21 cellular contexts compared by ENCODE assay signal in the genomic region with DNA sequence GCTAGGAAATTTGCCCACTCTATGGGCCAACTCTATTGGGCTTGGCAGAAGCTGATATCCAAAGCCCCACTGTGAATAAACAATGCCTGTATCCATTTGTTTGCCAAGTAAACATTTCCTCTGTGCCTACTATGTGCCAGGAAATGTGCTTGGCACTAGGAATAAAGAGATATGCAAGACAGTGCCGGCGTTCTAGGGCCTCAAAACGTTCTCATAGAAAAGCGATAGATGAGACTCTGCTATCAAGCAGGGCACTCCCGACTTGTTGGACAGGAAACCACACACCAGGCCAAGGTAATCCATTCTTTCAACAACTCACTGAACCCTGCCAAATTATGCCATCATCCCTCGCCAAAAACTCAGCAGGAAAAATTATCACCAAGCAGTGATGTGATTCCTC.
DNase-seq lines count a peak whose midpoint lies in the region; ATAC-seq and TF ChIP-seq lines count a peak whose summit lies in the region.
"Had no signal": no experiment of that assay in that cellular context is flagged by ENCODE, and none has a peak within 500 bp of the region (broad histone marks: within the 10 kb centered on the region; RNA-seq: fewer than 3 reads in every experiment).

No MANE protein-coding gene starts in this region.

- DNase-seq in COR-L47 (lab: John Stamatoyannopoulos, UW): peak; percentile 36
- DNase-seq in NCI-H1092 treated with DMSO at 0.1 percent for 48 hours (lab: John Stamatoyannopoulos, UW): peak; percentile 78
- DNase-seq in NCI-H69 (lab: John Stamatoyannopoulos, UW): peak; percentile 52
- peak; percentile 44 for DNase-seq in cerebellum (ENCODE audit: low spot score)
- DNase-seq in T-cell: no peak
- DNase-seq in CD8-positive, alpha-beta memory T cell: no peak
- no peak for DNase-seq in HEK293T (ENCODE audit: extremely low spot score)
- DNase-seq: Caco-2; CD4-positive, CD25-positive, alpha-beta regulatory T cell; GDM1; KBM-7; MM.1S; NCI-H1417 treated with DMSO at 0.1 percent for 48 hours; NCI-H1694 treated with DMSO at 0.1 percent for 48 hours; NCI-H526; SHP77; T-helper 1 cell had no signal

- H3K27me3 ChIP-seq in CD8-positive, alpha-beta memory T cell (ENCODE audit: insufficient read depth, low read length, poor library complexity, severe bottlenecking): no peaks in the 10 kb centered on the region

- no peak overlapping the region for H3K4me3 ChIP-seq in CD8-positive, alpha-beta memory T cell (ENCODE audit: low read length)
- H3K4me3 ChIP-seq: GM12878 had no signal

- H3K27ac ChIP-seq in CD8-positive, alpha-beta memory T cell (ENCODE audit: low read depth, low read length): no peak overlapping the region
- H3K27ac ChIP-seq: RWPE1 had no signal

- no peaks in the 10 kb centered on the region for H3K4me1 ChIP-seq in CD8-positive, alpha-beta memory T cell (ENCODE audit: insufficient read depth, low read length)
- H3K4me1 ChIP-seq: Caco-2 had no signal

- CTCF ChIA-PET in T-cell (lab: Charles Lee): no interaction called here
- CTCF ChIA-PET in CD8-positive, alpha-beta memory T cell (lab: Charles Lee): no interaction called here
- CTCF ChIA-PET in HEK293T (lab: Yijun Ruan, JAX): no interaction called here

- POLR2A ChIA-PET in T-cell (lab: Charles Lee): no interaction called here
- POLR2A ChIA-PET in CD8-positive, alpha-beta memory T cell (lab: Charles Lee): no interaction called here
- POLR2A ChIA-PET in HEK293T (lab: Yijun Ruan, JAX): no interaction called here

- H3K36me3 Mint-ChIP-seq in T-cell: no peaks in the 10 kb centered on the region
- no peaks in the 10 kb centered on the region for H3K36me3 Mint-ChIP-seq in stimulated activated memory B cell treated with anti-CD40 and anti-IgM and Interleukin-4, amounts not matched to agents 10 μg/mL and 1 μg/mL and 100 μg/mL, for 72 hours
- no peaks in the 10 kb centered on the region for H3K36me3 Mint-ChIP-seq in CD8-positive, alpha-beta memory T cell
- H3K36me3 Mint-ChIP-seq: CD4-positive, CD25-positive, alpha-beta regulatory T cell had no signal

- no peaks in the 10 kb centered on the region for H3K9me3 ChIP-seq in CD8-positive, alpha-beta memory T cell (ENCODE audit: low read length)
- H3K9me3 ChIP-seq: Caco-2 had no signal

- peaks cover 0 to 4% (median 0%) of the 10 kb centered on the region in 3 donors for H3K9me3 Mint-ChIP-seq in T-cell
- peaks cover 3% of the 10 kb centered on the region for H3K9me3 Mint-ChIP-seq in stimulated activated memory B cell treated with anti-CD40 and anti-IgM and Interleukin-4, amounts not matched to agents 10 μg/mL and 1 μg/mL and 100 μg/mL, for 72 hours
- peaks cover 0 to 2% (median 0%) of the 10 kb centered on the region in 5 donors for H3K9me3 Mint-ChIP-seq in CD8-positive, alpha-beta memory T cell

- peaks cover 0 to 11% of the 10 kb centered on the region in 2 donors for H3K27me3 Mint-ChIP-seq in T-cell
- peaks cover 24% of the 10 kb centered on the region for H3K27me3 Mint-ChIP-seq in stimulated activated memory B cell treated with anti-CD40 and anti-IgM and Interleukin-4, amounts not matched to agents 10 μg/mL and 1 μg/mL and 100 μg/mL, for 72 hours
- H3K27me3 Mint-ChIP-seq in CD8-positive, alpha-beta memory T cell: peaks cover 0 to 14% of the 10 kb centered on the region in 2 donors

- no peaks in the 10 kb centered on the region for H3K36me3 ChIP-seq in CD8-positive, alpha-beta memory T cell (ENCODE audit: insufficient read depth, low read length)

- H3K4me1 Mint-ChIP-seq in T-cell: no peaks in the 10 kb centered on the region
- H3K4me1 Mint-ChIP-seq in stimulated activated memory B cell treated with anti-CD40 and anti-IgM and Interleukin-4, amounts not matched to agents 10 μg/mL and 1 μg/mL and 100 μg/mL, for 72 hours: no peaks in the 10 kb centered on the region
- H3K4me1 Mint-ChIP-seq in CD8-positive, alpha-beta memory T cell: no peaks in the 10 kb centered on the region
- H3K4me1 Mint-ChIP-seq: CD4-positive, CD25-positive, alpha-beta regulatory T cell had no signal

- no peak overlapping the region for H3K4me3 Mint-ChIP-seq in T-cell
- H3K4me3 Mint-ChIP-seq in stimulated activated memory B cell treated with anti-CD40 and anti-IgM and Interleukin-4, amounts not matched to agents 10 μg/mL and 1 μg/mL and 100 μg/mL, for 72 hours: no peak overlapping the region
- H3K4me3 Mint-ChIP-seq in CD8-positive, alpha-beta memory T cell: no peak overlapping the region
- H3K4me3 Mint-ChIP-seq: CD4-positive, CD25-positive, alpha-beta regulatory T cell had no signal

- H3K27ac Mint-ChIP-seq in T-cell: no peak overlapping the region
- no peak overlapping the region for H3K27ac Mint-ChIP-seq in stimulated activated memory B cell treated with anti-CD40 and anti-IgM and Interleukin-4, amounts not matched to agents 10 μg/mL and 1 μg/mL and 100 μg/mL, for 72 hours
- no peak overlapping the region for H3K27ac Mint-ChIP-seq in CD8-positive, alpha-beta memory T cell
- H3K27ac Mint-ChIP-seq: CD4-positive, CD25-positive, alpha-beta regulatory T cell had no signal

- ATAC-seq in T-cell (replicated peaks in 1 of 4): no peak
- ATAC-seq in stimulated activated memory B cell treated with anti-CD40 and anti-IgM and Interleukin-4, amounts not matched to agents 10 μg/mL and 1 μg/mL and 100 μg/mL, for 72 hours: no peak
- ATAC-seq: GM12878, Panc1 had no signal

TF ChIP-seq in HEK293T, 16 proteins besides CTCF, POLR2A, EP300 and RAD21:
- no peak for TF ChIP-seq CTBP1 (IDR thresholded peaks at IDR 0.05; ENCODE audit: borderline replicate concordance)
- no peak for TF ChIP-seq LEF1 (IDR thresholded peaks at IDR 0.05; ENCODE audit: borderline replicate concordance)
- TF ChIP-seq SP1 (IDR thresholded peaks at IDR 0.05): no peak
- no peak for TF ChIP-seq FOXM1 (IDR thresholded peaks at IDR 0.05; ENCODE audit: borderline replicate concordance)

Comparison
In these comparisons a context has a peak if more than half of its experiments do, and no peak if none do; other contexts are left out.
1. DNase-seq: peak in COR-L47 (single experiment), NCI-H1092 treated with DMSO at 0.1 percent for 48 hours (single experiment), NCI-H69 (single experiment) and cerebellum (single experiment); none in T-cell (0 of 34), CD8-positive, alpha-beta memory T cell (0 of 5) and HEK293T (single experiment).